Comparison of ENCODE assay signal across 8 cellular contexts in the genomic region with DNA sequence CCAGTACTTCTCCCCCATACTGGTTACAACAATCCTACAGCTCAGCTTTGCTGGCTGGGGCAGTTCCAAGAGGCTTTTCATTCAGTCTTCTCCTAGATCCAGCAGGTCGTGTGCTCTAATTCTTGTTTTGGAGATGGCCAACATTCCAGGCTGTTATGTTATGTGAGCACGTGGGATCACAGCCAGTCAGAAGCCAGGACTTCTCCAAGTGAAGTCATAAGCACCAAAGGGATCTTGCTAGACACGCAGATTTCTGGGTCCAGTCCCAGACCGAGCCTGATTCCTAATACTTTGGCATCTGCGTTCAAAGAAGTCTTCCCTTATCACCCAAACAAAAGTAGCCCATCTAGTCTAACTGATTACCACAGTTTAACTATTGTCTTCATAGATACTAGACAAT. TPM values are rescaled to one million over a fixed set of nuclear protein-coding genes. Genes with fewer than 3 reads are reported as not detected.
DNase-seq lines count a peak whose midpoint lies in the region; ATAC-seq and TF ChIP-seq lines count a peak whose summit lies in the region.

No MANE protein-coding gene starts in this region.

- no peak overlapping the region for H3K9ac ChIP-seq in SK-N-SH
- no peak overlapping the region for H3K9ac ChIP-seq in neural progenitor cell

- H3K36me3 ChIP-seq in SK-N-SH (replicated peaks in 1 of 2; ENCODE audit: control insufficient read depth in 1 of 2, insufficient read depth in 2 of 2, low read length in 1 of 2) (no peaks in the 10 kb centered on the region), neural progenitor cell (no peaks in the 10 kb centered on the region)

- 89% methylated on average over 3 of the region's 5 CpGs for WGBS in SK-N-SH (ENCODE audit: low lambda C conversion rate)

- no peak overlapping the region for H3K27ac Mint-ChIP-seq in neural progenitor cell

- peaks cover 6 to 21% of the 10 kb centered on the region in 2 experiments for H3K4me1 ChIP-seq in SK-N-SH (ENCODE audit: control insufficient read depth in 1 of 2, insufficient read depth in 2 of 2, low read depth in 1 of 2, low read length in 1 of 2)
- peaks cover 22% of the 10 kb centered on the region for H3K4me1 ChIP-seq in neural progenitor cell

- H3K4me2 ChIP-seq in SK-N-SH (peak overlapping the region; percentile 78), neural progenitor cell (peak overlapping the region; percentile 68)

- CTCF ChIA-PET in SK-N-SH (lab: Yijun Ruan, JAX) = interaction anchor here (1.9 kb wide), 1 partner anchor 13 kb away, joined by 5 read pairs; no protein-coding TSS in a partner anchor

- H3K9me3 Mint-ChIP-seq in neural progenitor cell = no peaks in the 10 kb centered on the region

- ATAC-seq in SK-N-SH treated with all-trans-retinoic acid at 6 μM for 48 hours (no peak), HG02938 (IDR thresholded peaks at IDR 0.05; ENCODE audit: unreplicated experiment) (no peak)

- no peaks in the 10 kb centered on the region for H3K9me2 ChIP-seq in SK-N-SH

- TF ChIP-seq EP300 in SK-N-SH (IDR thresholded peaks at IDR 0.05; ENCODE audit: borderline replicate concordance in 1 of 2, low read depth in 1 of 2, low read length in 1 of 2) = no peak

- H3K27me3 ChIP-seq in SK-N-SH (ENCODE audit: insufficient read depth) (no peaks in the 10 kb centered on the region), neural progenitor cell (no peaks in the 10 kb centered on the region)

- H3K4me3 Mint-ChIP-seq in neural progenitor cell = peak overlapping the region; percentile 94

- in situ Hi-C loops in SK-MEL-5 (cut with HindIII; ENCODE audit: low pct_unique_long_range_greater_than_20kb, low sequenced_read_pairs) = no loop called here

- H3K27ac ChIP-seq in SK-N-SH (ENCODE audit: low read depth in 2 of 2, low read length in 1 of 2) (no peak overlapping the region), neural progenitor cell (no peak overlapping the region)

- no peak for DNase-seq in SK-N-SH
- peak; percentile 39 for DNase-seq in SK-MEL-5 (ENCODE audit: low read depth, low spot score)
- peak; percentile 94 for DNase-seq in fibroblast of gingiva (ENCODE audit: low read depth)
- DNase-seq in neural progenitor cell (ENCODE audit: low spot score) = peak; percentile 21
- DNase-seq in central memory CD4-positive, alpha-beta T cell = no peak
- no peak for DNase-seq in effector CD8-positive, alpha-beta T cell (lab: John Stamatoyannopoulos, UW)

- no peak for TF ChIP-seq CTCF in SK-N-SH (IDR thresholded peaks at IDR 0.05)
- no peak for TF ChIP-seq CTCF in neural progenitor cell (IDR thresholded peaks at IDR 0.05)

- peaks cover 33% of the 10 kb centered on the region for H3K79me2 ChIP-seq in SK-N-SH (ENCODE audit: insufficient read depth)
- H3K79me2 ChIP-seq in neural progenitor cell (ENCODE audit: low read depth) = peaks cover 38% of the 10 kb centered on the region

- H3K4me3 ChIP-seq in SK-N-SH (ENCODE audit: low read depth in 2 of 2, low read length in 1 of 2) (0 out of 4 replicates have a peak overlapping the region, but pooled peaks of 1 of the 2 experiments have one; percentile 66), neural progenitor cell (peak overlapping the region; percentile 36)

- TF ChIP-seq RAD21 in SK-N-SH (IDR thresholded peaks at IDR 0.05; ENCODE audit: low read length) = no peak

- H4K20me1 ChIP-seq in SK-N-SH (ENCODE audit: insufficient read depth) (peaks cover 22% of the 10 kb centered on the region), neural progenitor cell (ENCODE audit: low read depth) (peaks cover 27% of the 10 kb centered on the region)

- H3K9me3 ChIP-seq in SK-N-SH (no peaks in the 10 kb centered on the region), neural progenitor cell (ENCODE audit: low read depth) (no peaks in the 10 kb centered on the region)

- peaks cover 35% of the 10 kb centered on the region for H3K4me1 Mint-ChIP-seq in neural progenitor cell

- H3K36me3 Mint-ChIP-seq in neural progenitor cell = peaks cover 2% of the 10 kb centered on the region

- POLR2A ChIA-PET in SK-N-SH (lab: Yijun Ruan, JAX) = no interaction called here

- peaks cover 6% of the 10 kb centered on the region for H3K27me3 Mint-ChIP-seq in neural progenitor cell (ENCODE audit: insufficient read depth, low read depth)

- no peaks in the 10 kb centered on the region for H3F3A ChIP-seq in SK-N-SH (replicated peaks; ENCODE audit: insufficient read depth)
- peaks cover 18% of the 10 kb centered on the region for H3F3A ChIP-seq in neural progenitor cell (ENCODE audit: low read depth)

- peak overlapping the region; percentile 97; the same call in 1 of the 2 replicates for H2AFZ ChIP-seq in SK-N-SH (ENCODE audit: low read depth)
- no peak overlapping the region for H2AFZ ChIP-seq in neural progenitor cell (replicated peaks)

TF ChIP-seq in SK-N-SH, 30 proteins besides CTCF, POLR2A, EP300 and RAD21 (continues in another document):
- TF ChIP-seq NRF1 (IDR thresholded peaks at IDR 0.05; ENCODE audit: low read depth, low read length) = no peak
- no peak for TF ChIP-seq TAF1 (IDR thresholded peaks at IDR 0.05; ENCODE audit: borderline replicate concordance, low read depth, low read length)
- TF ChIP-seq EZH2phosphoT487 (IDR thresholded peaks at IDR 0.05; ENCODE audit: borderline replicate concordance, low read depth) = no peak
- no peak for TF ChIP-seq SMC3 (IDR thresholded peaks at IDR 0.05; ENCODE audit: low read depth, low read length)
- no peak for TF ChIP-seq MEF2A (IDR thresholded peaks at IDR 0.05; ENCODE audit: borderline replicate concordance, low read depth)
- TF ChIP-seq, protein P1, sequence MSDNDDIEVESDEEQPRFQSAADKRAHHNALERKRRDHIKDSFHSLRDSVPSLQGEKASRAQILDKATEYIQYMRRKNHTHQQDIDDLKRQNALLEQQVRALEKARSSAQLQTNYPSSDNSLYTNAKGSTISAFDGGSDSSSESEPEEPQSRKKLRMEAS (IDR thresholded peaks at IDR 0.05; ENCODE audit: low read depth) = no peak
- TF ChIP-seq FOXM1 (IDR thresholded peaks at IDR 0.05; ENCODE audit: low read depth) = no peak
- TF ChIP-seq, protein P2, sequence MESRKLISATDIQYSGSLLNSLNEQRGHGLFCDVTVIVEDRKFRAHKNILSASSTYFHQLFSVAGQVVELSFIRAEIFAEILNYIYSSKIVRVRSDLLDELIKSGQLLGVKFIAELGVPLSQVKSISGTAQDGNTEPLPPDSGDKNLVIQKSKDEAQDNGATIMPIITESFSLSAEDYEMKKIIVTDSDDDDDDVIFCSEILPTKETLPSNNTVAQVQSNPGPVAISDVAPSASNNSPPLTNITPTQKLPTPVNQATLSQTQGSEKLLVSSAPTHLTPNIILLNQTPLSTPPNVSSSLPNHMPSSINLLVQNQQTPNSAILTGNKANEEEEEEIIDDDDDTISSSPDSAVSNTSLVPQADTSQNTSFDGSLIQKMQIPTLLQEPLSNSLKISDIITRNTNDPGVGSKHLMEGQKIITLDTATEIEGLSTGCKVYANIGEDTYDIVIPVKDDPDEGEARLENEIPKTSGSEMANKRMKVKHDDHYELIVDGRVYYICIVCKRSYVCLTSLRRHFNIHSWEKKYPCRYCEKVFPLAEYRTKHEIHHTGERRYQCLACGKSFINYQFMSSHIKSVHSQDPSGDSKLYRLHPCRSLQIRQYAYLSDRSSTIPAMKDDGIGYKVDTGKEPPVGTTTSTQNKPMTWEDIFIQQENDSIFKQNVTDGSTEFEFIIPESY (IDR thresholded peaks at IDR 0.05; ENCODE audit: borderline replicate concordance, low read depth) = no peak
- TF ChIP-seq RFX5 (IDR thresholded peaks at IDR 0.05; ENCODE audit: low read length) = no peak
- no peak for TF ChIP-seq YY1 (IDR thresholded peaks at IDR 0.05; ENCODE audit: low read depth)
- no peak for TF ChIP-seq MXI1 (IDR thresholded peaks at IDR 0.05; ENCODE audit: low read depth, low read length)

TF ChIP-seq in SK-N-SH treated with all-trans-retinoic acid at 6 μM for 48 hours, 23 proteins besides CTCF, POLR2A, EP300 and RAD21 (continues in another document):
- TF ChIP-seq ZNF565 (CRISPR knock-in tag; conservative IDR thresholded peaks at IDR 0.05; ENCODE audit: low read depth) = no peak
- TF ChIP-seq CSDC2 (CRISPR knock-in tag; IDR thresholded peaks at IDR 0.05) = no peak
- TF ChIP-seq OSR1 (CRISPR knock-in tag; IDR thresholded peaks at IDR 0.05) = no peak
- TF ChIP-seq ZFP30 (CRISPR knock-in tag; IDR thresholded peaks at IDR 0.05) = no peak
- TF ChIP-seq ISL1 (CRISPR knock-in tag; IDR thresholded peaks at IDR 0.05) = no peak
- no peak for TF ChIP-seq SNAI2 (CRISPR knock-in tag; IDR thresholded peaks at IDR 0.05)
- TF ChIP-seq, protein P3, sequence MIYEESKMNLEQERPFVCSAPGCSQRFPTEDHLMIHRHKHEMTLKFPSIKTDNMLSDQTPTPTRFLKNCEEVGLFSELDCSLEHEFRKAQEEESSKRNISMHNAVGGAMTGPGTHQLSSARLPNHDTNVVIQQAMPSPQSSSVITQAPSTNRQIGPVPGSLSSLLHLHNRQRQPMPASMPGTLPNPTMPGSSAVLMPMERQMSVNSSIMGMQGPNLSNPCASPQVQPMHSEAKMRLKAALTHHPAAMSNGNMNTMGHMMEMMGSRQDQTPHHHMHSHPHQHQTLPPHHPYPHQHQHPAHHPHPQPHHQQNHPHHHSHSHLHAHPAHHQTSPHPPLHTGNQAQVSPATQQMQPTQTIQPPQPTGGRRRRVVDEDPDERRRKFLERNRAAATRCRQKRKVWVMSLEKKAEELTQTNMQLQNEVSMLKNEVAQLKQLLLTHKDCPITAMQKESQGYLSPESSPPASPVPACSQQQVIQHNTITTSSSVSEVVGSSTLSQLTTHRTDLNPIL (CRISPR knock-in tag; IDR thresholded peaks at IDR 0.05; ENCODE audit: low read depth) = no peak
- no peak for TF ChIP-seq TCF4 (CRISPR knock-in tag; IDR thresholded peaks at IDR 0.05; ENCODE audit: borderline replicate concordance)
- TF ChIP-seq ZFP3 (CRISPR knock-in tag; IDR thresholded peaks at IDR 0.05) = no peak
- no peak for TF ChIP-seq GLIS3 (CRISPR knock-in tag; IDR thresholded peaks at IDR 0.05)
- no peak for TF ChIP-seq ARNTL (CRISPR knock-in tag; IDR thresholded peaks at IDR 0.05; ENCODE audit: borderline replicate concordance, low read depth)
- TF ChIP-seq PPARA (CRISPR knock-in tag; IDR thresholded peaks at IDR 0.05; ENCODE audit: borderline replicate concordance) = no peak

RNA-seq across cellular contexts. Expression of a gene that starts 1.4 kb away (rescaled TPM):
- polyA plus RNA-seq in SK-N-SH (2012; rRNA removed) = 38.5 and 57.4 TPM in 2 replicates
- polyA plus RNA-seq in SK-N-SH (2012; cell fraction: cytosol; rRNA removed) = 46.5 and 58.5 TPM in 2 replicates
- 85.9 and 98.2 TPM in 2 replicates for polyA plus RNA-seq in SK-N-SH (2012; cell fraction: nucleus; rRNA removed)
- total RNA-seq in SK-MEL-5 (2014; rRNA removed; shearing (Covaris generic)) = 47.6 and 54.5 TPM in 2 replicates
- 89.1 and 126 TPM in 2 replicates for polyA plus RNA-seq in SK-MEL-5 (2015; cell fraction: cytosol; rRNA removed)
- 66.1 and 66.2 TPM in 2 replicates for polyA plus RNA-seq in SK-MEL-5 (2015; cell fraction: nucleus; rRNA removed)
- total RNA-seq in neural progenitor cell (ENCODE audit: low replicate concordance) = 53.8 and 85.2 TPM in 2 replicates

Comparison
In these comparisons a context has a peak if more than half of its experiments do, and no peak if none do; other contexts are left out.
1. DNase-seq: peak in SK-MEL-5 (single experiment), fibroblast of gingiva (single experiment) and neural progenitor cell (single experiment); none in SK-N-SH (single experiment), central memory CD4-positive, alpha-beta T cell (single experiment) and effector CD8-positive, alpha-beta T cell (single experiment).